7 cellular contexts compared by ENCODE assay signal in the genomic region with DNA sequence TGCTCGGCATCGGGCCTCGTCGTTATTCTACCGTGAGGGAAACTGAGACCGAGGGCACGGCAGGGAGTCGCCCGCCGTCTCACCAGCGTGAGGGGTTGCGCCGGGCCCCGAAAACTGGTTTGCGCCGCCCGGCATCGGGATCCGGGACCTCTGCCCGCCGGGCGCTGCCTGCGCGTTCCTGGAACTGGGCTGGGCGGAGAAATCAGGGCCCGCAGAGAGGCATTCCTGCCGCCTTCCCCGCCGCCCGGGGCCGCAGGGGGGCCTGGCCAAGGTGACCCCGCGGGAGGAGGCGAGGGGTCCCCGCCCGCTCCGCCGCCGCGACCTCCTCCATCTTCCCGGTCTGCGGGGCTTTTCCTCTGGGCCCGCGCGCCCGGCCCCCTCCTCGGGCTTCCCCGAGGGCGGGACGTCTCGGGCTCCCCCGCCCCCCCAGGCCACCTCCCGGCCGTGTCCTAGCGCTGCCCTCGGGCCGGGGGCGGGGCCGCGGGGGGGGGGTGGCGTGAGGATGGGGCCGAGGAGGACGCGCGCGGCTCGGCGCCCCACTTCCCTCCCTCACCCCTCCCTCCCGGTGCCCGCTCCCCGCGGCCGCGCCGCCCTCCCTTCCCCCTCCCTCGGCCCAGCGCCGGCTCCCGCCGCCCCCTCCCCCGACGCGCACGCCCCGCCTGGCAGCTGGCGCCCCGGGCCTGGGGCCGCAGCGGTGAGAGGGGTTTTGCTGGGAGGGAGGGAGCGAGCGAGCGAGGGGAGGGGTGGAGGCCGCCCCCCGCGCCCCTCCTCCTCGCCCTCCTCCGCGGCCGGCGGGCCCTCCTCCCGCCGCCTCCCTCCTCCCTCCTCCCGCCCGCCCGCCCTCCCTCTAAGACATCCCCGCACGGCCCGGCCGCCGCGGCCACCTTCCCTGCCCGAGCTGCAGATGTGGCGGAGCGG. TPM values are rescaled to one million over a fixed set of nuclear protein-coding genes. Genes with fewer than 3 reads are reported as not detected.
DNase-seq lines count a peak whose midpoint lies in the region; ATAC-seq and TF ChIP-seq lines count a peak whose summit lies in the region.

Gene GLIS2 (plus strand): TSS at position 883 of the 918 bp plus-strand sequence. CDS start 16,214 bp downstream, outside the sequence.

- H3K9me3 ChIP-seq in uterus = no peaks in the 10 kb centered on the region

- TF ChIP-seq CTCF in NB4 (IDR thresholded peaks at IDR 0.05; ENCODE audit: low read depth, low read length) (no peak), WI38 (IDR thresholded peaks at IDR 0.05; ENCODE audit: low read depth, low read length) (no peak), epithelial cell of esophagus (IDR thresholded peaks at IDR 0.05; ENCODE audit: insufficient read depth, low read depth, low read length, missing control alignments) (no peak), uterus (IDR thresholded peaks at IDR 0.05) (no peak)

- no peak within 1 kb of the TSS for H3K4me3 ChIP-seq in NB4 (ENCODE audit: low read depth, low read length)
- peak within 1 kb of the TSS; percentile 84 for H3K4me3 ChIP-seq in WI38 (ENCODE audit: low read depth, low read length)
- peak within 1 kb of the TSS; percentile 50 for H3K4me3 ChIP-seq in epithelial cell of esophagus (ENCODE audit: low read length)
- H3K4me3 ChIP-seq in uterus = peak within 1 kb of the TSS; percentile 48 to 63

- peaks cover 0 to 24% of the 10 kb centered on the region in 2 donors for H3K4me1 ChIP-seq in uterus

- TF ChIP-seq POLR2A in NB4 (IDR thresholded peaks at IDR 0.05; ENCODE audit: extremely low read depth, insufficient read length) (no peak), uterus (IDR thresholded peaks at IDR 0.05) (peak in 1 of 2 donors; percentile 48)

- no peak for ATAC-seq in GM21737 (IDR thresholded peaks at IDR 0.05; ENCODE audit: unreplicated experiment)

- intact Hi-C loops in uterus (cut with DNase I; ENCODE audit: low total_unique reads) = no loop called here

- DNase-seq in GM03348 (ENCODE audit: low spot score) (peak; percentile 96), NB4 (ENCODE audit: low read depth) (peak; percentile 65), epithelial cell of esophagus (ENCODE audit: low read depth) (peak; percentile 49), mucosa of gallbladder (ENCODE audit: low spot score) (peak; percentile 54), uterus (peak; percentile 80 to 82)

- no peaks in the 10 kb centered on the region for H3K27me3 ChIP-seq in uterus

- H3K27ac ChIP-seq in uterus = peak within 1 kb of the TSS; percentile 90 to 96

- no peaks in the 10 kb centered on the region for H3K36me3 ChIP-seq in uterus

RNA-seq across cellular contexts. Expression of gene GLIS2, which starts in this region (rescaled TPM):
- total RNA-seq in mucosa of gallbladder = 22.2 TPM
- total RNA-seq in uterus = 10 to 100 TPM in 1 of 4 donors, 1 to 10 TPM in 3; 2.9 to 55.8 (median 5.1) TPM
